Comparison of ENCODE assay signal across 1 cellular context in genomic region chr12:58895053-58895452, GRCh38.
TF ChIP-seq lines count a peak whose summit lies in the region.

No MANE protein-coding gene starts in this region.

TF ChIP-seq in GM23338, 12 proteins besides CTCF, POLR2A, EP300 and RAD21:
- TF ChIP-seq REST (IDR thresholded peaks at IDR 0.05; ENCODE audit: unreplicated experiment) (peak; percentile 13), ZNF114 (CRISPR knock-in tag; IDR thresholded peaks at IDR 0.05) (no peak)
